Comparison of ENCODE assay signal across 13 cellular contexts in the genomic region with DNA sequence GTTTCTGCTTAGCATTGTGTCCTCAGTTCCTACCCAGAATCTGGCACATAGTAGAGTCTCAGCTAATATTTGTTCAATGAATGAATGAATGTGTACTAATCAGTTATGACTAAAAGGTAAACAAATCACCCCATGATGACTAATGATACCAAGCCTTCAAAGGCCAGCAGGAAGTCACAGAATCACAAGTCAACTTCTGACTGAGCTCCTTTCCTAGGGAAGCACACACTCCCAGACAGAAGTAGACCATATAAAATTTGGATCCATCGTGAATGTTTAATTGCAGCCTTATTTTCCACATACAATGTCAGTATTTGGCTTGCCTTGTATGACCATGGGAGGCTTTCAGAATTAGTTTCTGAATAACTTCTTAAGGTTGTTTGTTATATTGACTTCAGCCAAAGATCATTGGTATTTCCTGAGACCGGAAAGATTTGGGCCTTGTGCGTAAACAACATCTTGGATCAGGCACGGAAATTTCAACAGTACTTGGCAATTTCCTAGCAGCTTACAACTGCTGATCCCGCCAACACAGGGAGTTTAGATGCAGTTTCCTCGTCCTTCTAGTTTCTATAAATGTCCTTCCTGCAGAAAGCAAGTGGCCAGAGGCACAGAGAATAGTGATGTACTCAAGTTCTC.
DNase-seq lines count a peak whose midpoint lies in the region; ATAC-seq, FAIRE-seq and TF ChIP-seq lines count a peak whose summit lies in the region.
"Had no signal": no experiment of that assay in that cellular context is flagged by ENCODE, and none has a peak within 500 bp of the region (broad histone marks: within the 10 kb centered on the region; RNA-seq: fewer than 3 reads in every experiment).

No MANE protein-coding gene starts in this region.

- no peaks in the 10 kb centered on the region for H3K9me3 ChIP-seq in subcutaneous abdominal adipose tissue (ENCODE audit: control insufficient read depth in 5 of 5, low read length in 5 of 5)
- H3K9me3 ChIP-seq in BE2C: no peaks in the 10 kb centered on the region

- peak overlapping the region; percentile 33 for H3K27ac ChIP-seq in subcutaneous abdominal adipose tissue (ENCODE audit: low read depth, low read length)
- H3K27ac ChIP-seq: KMS-11 had no signal

- ATAC-seq in GM21515 (IDR thresholded peaks at IDR 0.05; ENCODE audit: unreplicated experiment): no peak

- no peak for FAIRE-seq in bronchial epithelial cell (lab: Jason Lieb, UNC)

- DNase-seq in HT-29 (ENCODE audit: low spot score): peak; percentile 80
- DNase-seq in bronchial epithelial cell (ENCODE audit: low read depth): peak; percentile 97
- peak; percentile 36 for DNase-seq in kidney glomerular epithelial cell (lab: John Stamatoyannopoulos, UW)
- DNase-seq in CD1c-positive myeloid dendritic cell (ENCODE audit: extremely low spot score): no peak
- DNase-seq in activated CD4-positive, alpha-beta T cell treated with anti-CD3 and anti-CD28 coated beads, Interleukin-2, amount 50 U/mL, for 1 hour: no peak
- no peak for DNase-seq in BE2C
- DNase-seq: activated CD4-positive, alpha-beta T cell treated with anti-CD3 and anti-CD28 coated beads, Interleukin-2, amount 10 ng/mL, durations not matched to agents 7 days and 5 days; central memory CD4-positive, alpha-beta T cell; stimulated activated CD4-positive, alpha-beta T cell treated with anti-CD3 and anti-CD28 coated beads, Interleukin-12 subunit alpha, Interleukin-12 subunit beta, amount 100 ng/mL, for 4 hours; substantia nigra had no signal

- H3K4me3 ChIP-seq in bronchial epithelial cell (ENCODE audit: low read depth, low read length) (no peak overlapping the region), subcutaneous abdominal adipose tissue (ENCODE audit: low read depth in 1 of 5, low read length in 5 of 5) (peak overlapping the region in 2 of 5 donors; percentile 1 to 4), BE2C (ENCODE audit: low read depth, low read length) (no peak overlapping the region)

- peak overlapping the region in 1 of 5 donors; percentile 19 for H3K9ac ChIP-seq in subcutaneous abdominal adipose tissue (ENCODE audit: low read length in 5 of 5)
- H3K9ac ChIP-seq: KMS-11 had no signal

- H3K27me3 ChIP-seq in bronchial epithelial cell (ENCODE audit: control insufficient read depth, insufficient read depth, low read length) (no peaks in the 10 kb centered on the region), subcutaneous abdominal adipose tissue (ENCODE audit: control insufficient read depth in 5 of 5, insufficient read depth in 4 of 5, low read length in 5 of 5) (no peaks in the 10 kb centered on the region), BE2C (no peaks in the 10 kb centered on the region)

- H3K4me1 ChIP-seq in subcutaneous abdominal adipose tissue (ENCODE audit: control insufficient read depth in 5 of 5, insufficient read depth in 5 of 5, low read length in 5 of 5) (peaks cover 0 to 36% (median 10%) of the 10 kb centered on the region in 5 donors), BE2C (peaks cover 3% of the 10 kb centered on the region; the same call in 1 of the 2 replicates)

- TF ChIP-seq CTCF in bronchial epithelial cell (IDR thresholded peaks at IDR 0.05; ENCODE audit: insufficient read depth, low read length, severe bottlenecking) (no peak), BE2C (IDR thresholded peaks at IDR 0.05; ENCODE audit: low read depth, low read length) (no peak)

- H3K36me3 ChIP-seq in bronchial epithelial cell (ENCODE audit: control insufficient read depth, insufficient read depth, low read length): no peaks in the 10 kb centered on the region
- no peaks in the 10 kb centered on the region for H3K36me3 ChIP-seq in subcutaneous abdominal adipose tissue (ENCODE audit: control insufficient read depth in 5 of 5, insufficient read depth in 5 of 5, low read length in 5 of 5)
- no peaks in the 10 kb centered on the region for H3K36me3 ChIP-seq in BE2C

Comparison
In these comparisons a context has a peak if more than half of its experiments do, and no peak if none do; other contexts are left out.
1. DNase-seq: peak in HT-29 (single experiment), bronchial epithelial cell (single experiment) and kidney glomerular epithelial cell (single experiment); none in CD1c-positive myeloid dendritic cell (single experiment), activated CD4-positive, alpha-beta T cell treated with anti-CD3 and anti-CD28 coated beads, Interleukin-2, amount 50 U/mL, for 1 hour (single experiment) and BE2C (single experiment).